Comparison of ENCODE assay signal across 11 cellular contexts in genomic region chr10:63901228-63901627, GRCh38.
DNase-seq lines count a peak whose midpoint lies in the region; ATAC-seq, FAIRE-seq and TF ChIP-seq lines count a peak whose summit lies in the region.
"Had no signal": no experiment of that assay in that cellular context is flagged by ENCODE, and none has a peak within 500 bp of the region (broad histone marks: within the 10 kb centered on the region; RNA-seq: fewer than 3 reads in every experiment).

No MANE protein-coding gene starts in this region.

- H3K4me1 Mint-ChIP-seq in CD14-positive monocyte: no peaks in the 10 kb centered on the region
- H3K4me1 Mint-ChIP-seq: immature natural killer cell had no signal

- peaks cover 0 to 2% (median 0%) of the 10 kb centered on the region in 7 donors for H3K9me3 Mint-ChIP-seq in CD14-positive monocyte
- H3K9me3 Mint-ChIP-seq: T-helper 2 cell treated with Interferon-gamma antibody and Interleukin-4, amounts not matched to agents 5 μg/mL and 100 μg/mL, for 36 hours had no signal

- no peak overlapping the region for H3K27ac Mint-ChIP-seq in CD14-positive monocyte
- H3K27ac Mint-ChIP-seq: immature natural killer cell; T-helper 2 cell treated with Interferon-gamma antibody and Interleukin-4, amounts not matched to agents 5 μg/mL and 100 μg/mL, for 36 hours had no signal

- TF ChIP-seq CTCF in CD14-positive monocyte (IDR thresholded peaks at IDR 0.05) (peak; percentile 33), LNCaP clone FGC (IDR thresholded peaks at IDR 0.05; ENCODE audit: control insufficient read depth, extremely low read depth, insufficient read depth) (peak; percentile 31; the same call in 1 of the 2 replicates), fibroblast of pulmonary artery (IDR thresholded peaks at IDR 0.05; ENCODE audit: low read length, missing control alignments) (peak; percentile 31)

- H3K4me3 ChIP-seq in LNCaP clone FGC (ENCODE audit: low read depth, low read length) (no peak overlapping the region), fibroblast of pulmonary artery (replicated peaks; ENCODE audit: low read depth, low read length) (no peak overlapping the region)

- DNase-seq in CD14-positive monocyte (ENCODE audit: low spot score) (no peak), LNCaP clone FGC (ENCODE audit: low read depth) (no peak), fibroblast of pulmonary artery (ENCODE audit: low read depth) (no peak), RCC 7860 (ENCODE audit: low spot score) (no peak), NCI-H187 (lab: John Stamatoyannopoulos, UW) (no peak), cortex of kidney (lab: John Stamatoyannopoulos, UW) (no peak), GDM1 (lab: John Stamatoyannopoulos, UW) (no peak)
- DNase-seq: activated T-cell treated with anti-CD3 and anti-CD28 coated beads, Interleukin-2, amount 50 U/mL, for 48 hours; immature natural killer cell had no signal

- H3K4me3 Mint-ChIP-seq in CD14-positive monocyte: no peak overlapping the region
- H3K4me3 Mint-ChIP-seq: immature natural killer cell; T-helper 2 cell treated with Interferon-gamma antibody and Interleukin-4, amounts not matched to agents 5 μg/mL and 100 μg/mL, for 36 hours had no signal

- intact Hi-C loops in CD14-positive monocyte (cut with micrococcal nuclease): no loop called here

- peaks cover 0 to 4% (median 4%) of the 10 kb centered on the region in 3 donors for H3K27me3 Mint-ChIP-seq in CD14-positive monocyte (ENCODE audit: low read depth in 3 of 3)

- no peaks in the 10 kb centered on the region for H3K36me3 Mint-ChIP-seq in CD14-positive monocyte
- H3K36me3 Mint-ChIP-seq: immature natural killer cell had no signal

- peak; percentile 51 for ATAC-seq in GM19043 (IDR thresholded peaks at IDR 0.05; ENCODE audit: low read depth, unreplicated experiment)

- no peak for FAIRE-seq in RCC 7860 (lab: Jason Lieb, UNC)
